ENCODE assay signal across 14 cellular contexts in genomic region chr14:100022772-100023451, GRCh38. TPM values are rescaled to one million over a fixed set of nuclear protein-coding genes. Genes with fewer than 3 reads are reported as not detected.
DNase-seq lines count a peak whose midpoint lies in the region; ATAC-seq and TF ChIP-seq lines count a peak whose summit lies in the region.
"Had no signal": no experiment of that assay in that cellular context is flagged by ENCODE, and none has a peak within 500 bp of the region (broad histone marks: within the 10 kb centered on the region; RNA-seq: fewer than 3 reads in every experiment).

No MANE protein-coding gene starts in this region.

- H3K36me3 ChIP-seq in neuronal stem cell (replicated peaks in 1 of 2; ENCODE audit: control insufficient read depth in 2 of 2, insufficient read depth in 2 of 2, low read length in 2 of 2): no peaks in the 10 kb centered on the region
- H3K36me3 ChIP-seq: WERI-Rb-1 had no signal

- no peaks in the 10 kb centered on the region for H3K27me3 ChIP-seq in neuronal stem cell (ENCODE audit: control insufficient read depth in 3 of 3, insufficient read depth in 3 of 3, low read depth in 1 of 3, low read length in 3 of 3)

- H3K18ac ChIP-seq in neuronal stem cell (ENCODE audit: low read length): no peak overlapping the region

- no peak for TF ChIP-seq CTCF in choroid plexus epithelial cell (conservative IDR thresholded peaks at IDR 0.05; ENCODE audit: low read depth, low read length)

- WGBS in neuronal stem cell (ENCODE audit: extremely low coverage in 2 of 2, insufficient read length in 2 of 2, insufficient replicate concordance in 1 of 2), 2 donors: no CpG with 5 or more reads among the region's 12 CpGs

- no peak overlapping the region for H3K9ac ChIP-seq in neuronal stem cell (ENCODE audit: low read depth, low read length, poor library complexity)

- H2BK15ac ChIP-seq in neuronal stem cell (ENCODE audit: low read length): no peak overlapping the region

- no peak overlapping the region for H3K14ac ChIP-seq in neuronal stem cell (ENCODE audit: low read length)

- ATAC-seq in HG02840 (IDR thresholded peaks at IDR 0.05; ENCODE audit: low FRiP score, unreplicated experiment): no peak
- ATAC-seq: Panc1 had no signal

- no peak overlapping the region for H2BK5ac ChIP-seq in neuronal stem cell (ENCODE audit: low read length)

- no peak overlapping the region for H3K4me2 ChIP-seq in neuronal stem cell (ENCODE audit: insufficient read depth, low read length, poor library complexity, severe bottlenecking)

- H3K27ac ChIP-seq in neuronal stem cell (replicated peaks; ENCODE audit: low read length): no peak overlapping the region
- H3K27ac ChIP-seq: WERI-Rb-1 had no signal

- H2AK5ac ChIP-seq in neuronal stem cell (ENCODE audit: low read depth, low read length): peak overlapping the region; percentile 24

- H3K79me1 ChIP-seq in neuronal stem cell (ENCODE audit: low read depth, low read length): peaks cover 4% of the 10 kb centered on the region

- no peak overlapping the region for H4K91ac ChIP-seq in neuronal stem cell (ENCODE audit: low read depth, low read length, poor library complexity)

- H3K4me3 ChIP-seq in choroid plexus epithelial cell (ENCODE audit: low read depth, low read length) (no peak overlapping the region), neuronal stem cell (ENCODE audit: low read length in 2 of 2) (no peak overlapping the region)

- no peak overlapping the region for H3K4ac ChIP-seq in neuronal stem cell (ENCODE audit: low read length)

- no peak overlapping the region for H3K23ac ChIP-seq in neuronal stem cell (ENCODE audit: low read depth, low read length, poor library complexity)

- no peak overlapping the region for H2AFZ ChIP-seq in neuronal stem cell (ENCODE audit: low read length)

- H3K4me1 ChIP-seq in neuronal stem cell (ENCODE audit: control insufficient read depth in 2 of 2, insufficient read depth in 1 of 2, low read depth in 1 of 2, low read length in 2 of 2): peaks cover 23 to 30% of the 10 kb centered on the region in 2 donors

- no peaks in the 10 kb centered on the region for H3K9me3 ChIP-seq in neuronal stem cell (replicated peaks in 1 of 2; ENCODE audit: control insufficient read depth in 2 of 2, insufficient read depth in 1 of 2, low read depth in 1 of 2, low read length in 2 of 2)

- H2BK12ac ChIP-seq in neuronal stem cell (ENCODE audit: low read length): no peak overlapping the region

- DNase-seq in Daoy (ENCODE audit: low read depth) (peak; percentile 57), NCI-H187 (lab: John Stamatoyannopoulos, UW) (peak; percentile 62 to 84), choroid plexus epithelial cell (ENCODE audit: low read depth) (peak; percentile 61), neuronal stem cell (ENCODE audit: low spot score) (no peak), NCI-H1048 (lab: John Stamatoyannopoulos, UW) (no peak), cerebellum (ENCODE audit: low spot score) (no peak), T-helper 1 cell (no peak)
- DNase-seq: CD4-positive, alpha-beta T cell; cortex of kidney; naive B cell; stimulated activated CD4-positive, alpha-beta T cell treated with anti-CD3 and anti-CD28 coated beads, Interleukin-1b, Interleukin-23, amount 100 ng/mL, for 48 hours; WERI-Rb-1 had no signal

- no peak overlapping the region for H4K8ac ChIP-seq in neuronal stem cell (ENCODE audit: low read depth, low read length)

- no peak overlapping the region for H2BK120ac ChIP-seq in neuronal stem cell (ENCODE audit: low read depth, low read length)

RNA-seq across cellular contexts. Expression of gene EVL, which starts 42.3 kb away (rescaled TPM):
- 18.6 and 40.1 TPM in 2 replicates for total RNA-seq in Daoy (2014; rRNA removed; shearing (Covaris generic))
- polyA plus RNA-seq in neuronal stem cell (2013, experiment 1 of 2): 130 TPM
- 124 TPM for polyA plus RNA-seq in neuronal stem cell (2013, experiment 2 of 2)
- total RNA-seq in cerebellum: 120 TPM

Comparison
In these comparisons a context has a peak if more than half of its experiments do, and no peak if none do; other contexts are left out.
1. DNase-seq: peak in Daoy (single experiment), NCI-H187 (2 of 2) and choroid plexus epithelial cell (single experiment); none in neuronal stem cell (single experiment), NCI-H1048 (single experiment), cerebellum (single experiment) and T-helper 1 cell (0 of 5).